Comparison of ENCODE assay signal across 16 cellular contexts in genomic region chr18:32057624-32058165, GRCh38. TPM values are rescaled to one million over a fixed set of nuclear protein-coding genes. Genes with fewer than 3 reads are reported as not detected.
DNase-seq lines count a peak whose midpoint lies in the region; ATAC-seq and TF ChIP-seq lines count a peak whose summit lies in the region.
"Had no signal": no experiment of that assay in that cellular context is flagged by ENCODE, and none has a peak within 500 bp of the region (broad histone marks: within the 10 kb centered on the region; RNA-seq: fewer than 3 reads in every experiment).

No MANE protein-coding gene starts in this region.

- POLR2A ChIA-PET in HEK293 (lab: Yijun Ruan, JAX): no interaction called here

- H3K9ac ChIP-seq in NT2/D1 (ENCODE audit: insufficient read length, low read depth): no peak overlapping the region

- H3K27ac ChIP-seq in HEK293 (ENCODE audit: extremely low read depth, low read depth, low read length) (no peak overlapping the region), aorta (ENCODE audit: low read depth in 1 of 2, low read length in 2 of 2) (no peak overlapping the region)
- H3K27ac ChIP-seq: SK-N-MC had no signal

- H3K27me3 ChIP-seq in NT2/D1 (ENCODE audit: insufficient read depth, insufficient read length) (no peaks in the 10 kb centered on the region), aorta (ENCODE audit: control insufficient read depth in 1 of 2, insufficient read depth in 2 of 2, low read length in 1 of 2) (no peaks in the 10 kb centered on the region)
- H3K27me3 ChIP-seq: BE2C had no signal

- 82 to 86% methylated on average over 7 of the region's 7 CpGs for WGBS in aorta, 2 donors

- DNase-seq in ELF-1 (ENCODE audit: low read depth, low spot score) (peak; percentile 25), NT2/D1 (ENCODE audit: low read depth, low spot score) (peak; percentile 23), iPS DF 19.7 (ENCODE audit: low read depth, low spot score) (peak; percentile 38), left colon (no peak), aorta (no peak), A172 (ENCODE audit: low spot score) (no peak), T-helper 1 cell (no peak)
- DNase-seq: BE2C; CD8-positive, alpha-beta T cell; GOT3; Kasumi-1; NCI-H2227 treated with DMSO at 0.1 percent for 48 hours; NCI-H526 treated with DMSO at 0.1 percent for 48 hours had no signal

- CTCF ChIA-PET in HEK293 (lab: Yijun Ruan, JAX): no interaction called here

- ATAC-seq in left colon: no peak
- ATAC-seq in aorta (ENCODE audit: low FRiP score): no peak
- ATAC-seq: CD8-positive, alpha-beta T cell; HepG2 had no signal

- H3K4me1 ChIP-seq in HEK293 (ENCODE audit: control insufficient read depth, insufficient read depth, low read length) (0 out of 2 replicates have a peak, but pooled peaks cover 3% of the 10 kb centered on the region), NT2/D1 (ENCODE audit: insufficient read depth, insufficient read length) (no peaks in the 10 kb centered on the region), aorta (ENCODE audit: control insufficient read depth in 1 of 2, insufficient read depth in 2 of 2, low read length in 2 of 2) (no peaks in the 10 kb centered on the region)
- H3K4me1 ChIP-seq: BE2C had no signal

- no peak overlapping the region for H3K4me3 ChIP-seq in HEK293 (ENCODE audit: low read depth, low read length)
- H3K4me3 ChIP-seq in NT2/D1 (ENCODE audit: insufficient read length, low read depth): no peak overlapping the region
- H3K4me3 ChIP-seq in aorta (ENCODE audit: low read length in 2 of 2): no peak overlapping the region
- H3K4me3 ChIP-seq: SK-N-MC had no signal

- no peaks in the 10 kb centered on the region for H3K36me3 ChIP-seq in HEK293 (ENCODE audit: control insufficient read depth in 2 of 2, insufficient read depth in 1 of 2, low read length in 2 of 2)
- H3K36me3 ChIP-seq in NT2/D1 (ENCODE audit: insufficient read depth, insufficient read length, low read length): no peaks in the 10 kb centered on the region
- no peaks in the 10 kb centered on the region for H3K36me3 ChIP-seq in aorta (ENCODE audit: control insufficient read depth in 1 of 2, insufficient read depth in 2 of 2, low read length in 1 of 2)
- H3K36me3 ChIP-seq: BE2C had no signal

- H3K9me3 ChIP-seq in HEK293 (ENCODE audit: control insufficient read depth, insufficient read depth, low read depth, low read length) (no peaks in the 10 kb centered on the region), NT2/D1 (ENCODE audit: insufficient read depth, low read length) (no peaks in the 10 kb centered on the region), aorta (ENCODE audit: control insufficient read depth, low read length) (no peaks in the 10 kb centered on the region)
- H3K9me3 ChIP-seq: BE2C had no signal

- no peak for TF ChIP-seq CTCF in HEK293 (tag by site-specific recombination; IDR thresholded peaks at IDR 0.05)

- intact Hi-C loops in left colon (cut with DNase I, micrococcal nuclease): no loop called here
- intact Hi-C loops in aorta (cut with DNase I): no loop called here

TF ChIP-seq in HEK293, 187 proteins besides CTCF, POLR2A, EP300 and RAD21:
- TF ChIP-seq YY2 (tag by site-specific recombination; IDR thresholded peaks at IDR 0.05) (no peak), ZNF26 (tag by site-specific recombination; IDR thresholded peaks at IDR 0.05) (no peak), ELK4 (IDR thresholded peaks at IDR 0.05; ENCODE audit: borderline replicate concordance, low read depth, low read length) (no peak), ZNF202 (tag by site-specific recombination; IDR thresholded peaks at IDR 0.05; ENCODE audit: borderline replicate concordance) (no peak), ZSCAN16 (tag by site-specific recombination; IDR thresholded peaks at IDR 0.05) (no peak), PRDM10 (tag by site-specific recombination; IDR thresholded peaks at IDR 0.05) (0 out of 2 replicates have a peak, but pooled peaks have one; percentile 12), GLIS1 (tag by site-specific recombination; IDR thresholded peaks at IDR 0.05) (peak; percentile 38), ZNF274 (IDR thresholded peaks at IDR 0.05; ENCODE audit: low read length) (no peak), ZNF274 (tag by site-specific recombination; IDR thresholded peaks at IDR 0.05; ENCODE audit: borderline replicate concordance) (no peak), ZSCAN30 (tag by site-specific recombination; IDR thresholded peaks at IDR 0.05) (no peak), ZBTB48 (tag by site-specific recombination; IDR thresholded peaks at IDR 0.05) (no peak), OSR2 (tag by site-specific recombination; IDR thresholded peaks at IDR 0.05) (0 out of 2 replicates have a peak, but pooled peaks have one; percentile 23), ZNF280D (tag by site-specific recombination; IDR thresholded peaks at IDR 0.05) (no peak), GLI2 (tag by site-specific recombination; IDR thresholded peaks at IDR 0.05; ENCODE audit: borderline replicate concordance, low read depth) (no peak)

RNA-seq across cellular contexts. Expression of gene RNF138, which starts 34.0 kb away (rescaled TPM):
- total RNA-seq in left colon (10 to 100 TPM; 38.3 to 54.1 TPM), aorta (10 to 100 TPM; 21.0 to 22.4 TPM)
- polyA plus RNA-seq in aorta: 10 to 100 TPM in 1 of 2 donors, 1 to 10 TPM in 1; 7.8 to 15.0 TPM
- 40.6 and 65.3 TPM in 2 replicates for total RNA-seq in A172 (2014; rRNA removed; shearing (Covaris generic))

RNA-seq across cellular contexts. Expression of gene RNF125, which starts 39.1 kb away (rescaled TPM):
- 10 to 100 TPM in 1 of 2 donors, 1 to 10 TPM in 1; 8.5 to 12.0 TPM for total RNA-seq in left colon
- 1 to 10 TPM; 4.0 to 6.7 TPM for total RNA-seq in aorta
- 1 to 10 TPM in 1 of 2 donors, under 1 TPM in 1; 0.05 to 3.3 TPM for polyA plus RNA-seq in aorta
- 0.02 and 0.36 TPM in 2 replicates for total RNA-seq in A172 (2014; rRNA removed; shearing (Covaris generic))

Comparison
In these comparisons a context has a peak if more than half of its experiments do, and no peak if none do; other contexts are left out.
1. DNase-seq: peak in ELF-1 (single experiment), NT2/D1 (single experiment) and iPS DF 19.7 (single experiment); none in left colon (0 of 2), aorta (0 of 2), A172 (single experiment) and T-helper 1 cell (0 of 5).